Comparison of ENCODE assay signal across 8 cellular contexts in genomic region chr15:74725845-74726773, GRCh38. TPM values are rescaled to one million over a fixed set of nuclear protein-coding genes. Genes with fewer than 3 reads are reported as not detected.
A peak's percentile ranks its signal among the peaks of the same experiment; 100 is the strongest.
DNase-seq lines count a peak whose midpoint lies in the region; ATAC-seq and TF ChIP-seq lines count a peak whose summit lies in the region.

No MANE protein-coding gene starts in this region.

- DNase-seq in ACHN (peak; percentile 38), Peyer's patch (peak; percentile 18 to 64 (median 61)), activated gamma-delta T cell treated with Interleukin-2 at 50 U/mL for 16 hours (peak; percentile 55), heart right ventricle (peak; percentile 21 to 61), retina (peak; percentile 76), NCI-H1694 treated with DMSO at 0.1 percent for 48 hours (lab: John Stamatoyannopoulos, UW) (no peak)

- H3K4me1 ChIP-seq in Peyer's patch (peaks cover 0 to 15% (median 11%) of the 10 kb centered on the region in 4 donors), heart right ventricle (peaks cover 3 to 31% (median 21%) of the 10 kb centered on the region in 9 donors)

- ATAC-seq in GM18867 (IDR thresholded peaks at IDR 0.05; ENCODE audit: unreplicated experiment) (peak; percentile 37), heart right ventricle (peak; percentile 39 to 71 (median 58)), GM21390 (IDR thresholded peaks at IDR 0.05; ENCODE audit: unreplicated experiment) (no peak)

- TF ChIP-seq CTCF in Peyer's patch (IDR thresholded peaks at IDR 0.05) (no peak), heart right ventricle (IDR thresholded peaks at IDR 0.05) (no peak)

- TF ChIP-seq POLR2A in Peyer's patch (IDR thresholded peaks at IDR 0.05), result no peak

- H3K27me3 ChIP-seq in Peyer's patch (no peaks in the 10 kb centered on the region), heart right ventricle (peaks cover 0 to 60% (median 9%) of the 10 kb centered on the region in 7 donors)

- H3K27ac ChIP-seq in Peyer's patch (peak overlapping the region in 1 of 4 donors; percentile 25), heart right ventricle (peak overlapping the region in 7 of 10 donors; percentile 2 to 77 (median 54))

- H3K9me3 ChIP-seq in Peyer's patch (peaks cover 0 to 3% (median 0%) of the 10 kb centered on the region in 4 donors), heart right ventricle (no peaks in the 10 kb centered on the region)

- H3K4me3 ChIP-seq in Peyer's patch, result peak overlapping the region; percentile 41 to 63 (median 61)
- H3K4me3 ChIP-seq in heart right ventricle, result peak overlapping the region; percentile 42 to 78 (median 60)

- intact Hi-C loops in heart right ventricle (cut with DNase I), result loop anchor here in 1 of 10 donors (10.0 kb wide), 1 partner anchor 61 kb away; no protein-coding TSS in a partner anchor

- H3K36me3 ChIP-seq in Peyer's patch (no peaks in the 10 kb centered on the region), heart right ventricle (no peaks in the 10 kb centered on the region)

- in situ Hi-C loops in ACHN (cut with HindIII; ENCODE audit: low pct_ligation_motif_present, low pct_unique_long_range_greater_than_20kb, low sequenced_read_pairs), result no loop called here

- 3% methylated on average over 81 to 86 of the region's 86 CpGs for WGBS in heart right ventricle, 2 donors

RNA-seq across cellular contexts. Expression of gene CYP1A1, which starts 0.8 kb away (rescaled TPM):
- total RNA-seq in Peyer's patch, result 1 to 10 TPM in 1 of 4 donors, under 1 TPM in 1, not detected in 2; 0.70 to 3.3 TPM
- under 1 TPM in 6 of 10 donors, not detected in 4; 0.13 to 0.53 (median 0.42) TPM for total RNA-seq in heart right ventricle
- polyA plus RNA-seq in heart right ventricle, result under 1 TPM; 0.20 to 0.88 TPM

RNA-seq across cellular contexts. Expression of gene CYP1A2, which starts 22.5 kb away (rescaled TPM):
- total RNA-seq in Peyer's patch (not detected), heart right ventricle (under 1 TPM in 1 of 10 donors, not detected in 9; 0.11 TPM)
- polyA plus RNA-seq in heart right ventricle, result not detected

RNA-seq across cellular contexts. Expression of gene EDC3, which starts 30.3 kb away (rescaled TPM):
- total RNA-seq in Peyer's patch (10 to 100 TPM; 23.5 to 43.7 (median 32.2) TPM), heart right ventricle (10 to 100 TPM; 14.4 to 18.1 (median 15.8) TPM)
- polyA plus RNA-seq in heart right ventricle, result 10 to 100 TPM; 10.4 to 11.9 TPM

RNA-seq across cellular contexts. Expression of gene CSK, which starts 55.8 kb away (rescaled TPM):
- total RNA-seq in Peyer's patch (100 to 1,000 TPM in 1 of 4 donors, 10 to 100 TPM in 3; 53.8 to 122 (median 66.2) TPM), heart right ventricle (10 to 100 TPM; 20.3 to 48.6 (median 24.8) TPM)
- polyA plus RNA-seq in heart right ventricle, result 10 to 100 TPM; 19.7 to 35.2 TPM
